20 cellular contexts compared by ENCODE assay signal in the genomic region with DNA sequence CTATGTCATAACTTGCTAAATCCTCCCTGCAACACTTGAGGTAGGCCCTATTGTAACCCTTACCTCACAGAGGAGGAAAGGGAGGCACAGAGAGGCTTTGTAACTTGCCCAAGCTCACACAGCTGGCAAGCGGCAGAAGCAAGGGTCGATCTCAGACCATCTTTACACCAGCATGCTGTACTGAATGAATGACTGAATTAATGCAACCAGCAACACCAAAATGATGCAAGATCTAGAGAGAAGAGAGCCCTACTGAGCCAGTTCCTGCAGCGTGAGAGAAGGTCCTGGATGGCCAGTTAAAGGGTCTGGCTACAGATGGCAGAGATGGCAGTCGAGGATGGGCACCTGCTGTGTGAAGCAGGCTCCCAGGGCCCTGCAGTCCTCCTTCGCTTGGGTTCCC. TPM values are rescaled to one million over a fixed set of nuclear protein-coding genes. Genes with fewer than 3 reads are reported as not detected.
A peak's percentile ranks its signal among the peaks of the same experiment; 100 is the strongest.
DNase-seq lines count a peak whose midpoint lies in the region; ATAC-seq and TF ChIP-seq lines count a peak whose summit lies in the region.
"Had no signal": no experiment of that assay in that cellular context is flagged by ENCODE, and none has a peak within 500 bp of the region (broad histone marks: within the 10 kb centered on the region; RNA-seq: fewer than 3 reads in every experiment).

No MANE protein-coding gene starts in this region.

- H3K27ac ChIP-seq in breast epithelium (no peak overlapping the region), testis (no peak overlapping the region)
- H3K27ac ChIP-seq: cardiac muscle cell had no signal

- H3K36me3 Mint-ChIP-seq in MCF 10A (ENCODE audit: insufficient read depth, unreplicated experiment): no peaks in the 10 kb centered on the region
- no peaks in the 10 kb centered on the region for H3K36me3 Mint-ChIP-seq in T-cell
- no peaks in the 10 kb centered on the region for H3K36me3 Mint-ChIP-seq in naive B cell
- H3K36me3 Mint-ChIP-seq: CD8-positive, alpha-beta memory T cell had no signal

- H3K4me3 ChIP-seq in breast epithelium (no peak overlapping the region), testis (no peak overlapping the region)
- H3K4me3 ChIP-seq: cardiac muscle cell had no signal

- ATAC-seq in T-cell (replicated peaks in 1 of 4): no peak
- no peak for ATAC-seq in naive B cell (ENCODE audit: low read depth in 2 of 2)
- ATAC-seq: left ventricle myocardium superior had no signal

- CTCF ChIA-PET in MCF 10A (lab: Yijun Ruan, JAX): no interaction called here
- CTCF ChIA-PET in T-cell (lab: Charles Lee): no interaction called here

- H3K9me3 ChIP-seq in breast epithelium: no peaks in the 10 kb centered on the region
- no peaks in the 10 kb centered on the region for H3K9me3 ChIP-seq in testis

- TF ChIP-seq POLR2A in breast epithelium (IDR thresholded peaks at IDR 0.05): no peak
- TF ChIP-seq POLR2A in testis (IDR thresholded peaks at IDR 0.05): no peak

- no peaks in the 10 kb centered on the region for H3K9me3 Mint-ChIP-seq in MCF 10A (ENCODE audit: unreplicated experiment)
- H3K9me3 Mint-ChIP-seq in T-cell: no peaks in the 10 kb centered on the region
- peaks cover 0 to 2% (median 0%) of the 10 kb centered on the region in 7 donors for H3K9me3 Mint-ChIP-seq in naive B cell
- H3K9me3 Mint-ChIP-seq: CD8-positive, alpha-beta memory T cell had no signal

- H3K4me3 Mint-ChIP-seq in MCF 10A (ENCODE audit: unreplicated experiment) (no peak overlapping the region), T-cell (peak overlapping the region in 1 of 3 donors; percentile 65), naive B cell (peak overlapping the region in 6 of 8 donors; percentile 61 to 93 (median 70))

- H3K4me1 Mint-ChIP-seq in MCF 10A (ENCODE audit: insufficient read depth, unreplicated experiment) (peaks cover 37% of the 10 kb centered on the region), T-cell (peaks cover 29 to 61% (median 54%) of the 10 kb centered on the region in 3 donors), naive B cell (peaks cover 64 to 82% (median 81%) of the 10 kb centered on the region in 3 donors)

- H3K27me3 Mint-ChIP-seq in MCF 10A (ENCODE audit: insufficient read depth, unreplicated experiment): no peaks in the 10 kb centered on the region
- no peaks in the 10 kb centered on the region for H3K27me3 Mint-ChIP-seq in T-cell
- H3K27me3 Mint-ChIP-seq in naive B cell: no peaks in the 10 kb centered on the region

- POLR2A ChIA-PET in MCF 10A (lab: Yijun Ruan, JAX) (no interaction called here), T-cell (lab: Charles Lee) (no interaction called here)

- DNase-seq in MCF 10A (ENCODE audit: unreplicated experiment) (no peak), breast epithelium (ENCODE audit: low spot score in 2 of 2) (no peak), T-cell (no peak), naive B cell (no peak), DMS53 (lab: John Stamatoyannopoulos, UW) (no peak), testis (no peak), AG08395 (ENCODE audit: low spot score) (no peak), ureter (ENCODE audit: low spot score) (no peak)
- DNase-seq: activated CD4-positive, alpha-beta T cell treated with anti-CD3 and anti-CD28 coated beads for 4 hours; activated CD8-positive, alpha-beta memory T cell treated with anti-CD3 and anti-CD28 coated beads, Interleukin-2, amount 50 U/mL, for 4 hours; activated effector memory CD4-positive, alpha-beta T cell treated with anti-CD3 and anti-CD28 coated beads, Interleukin-2, amount 50 U/mL, for 16 hours; CD8-positive, alpha-beta memory T cell; dermis blood vessel endothelial cell; EL; left ventricle myocardium superior; MM.1S; NCI-H2171 treated with DMSO at 0.1 percent for 48 hours; NCI-H69; stimulated activated CD4-positive, alpha-beta T cell treated with anti-CD3 and anti-CD28 coated beads, Interleukin-12 subunit alpha, Interleukin-12 subunit beta, amount 100 ng/mL, for 4 hours had no signal

- TF ChIP-seq CTCF in MCF 10A (IDR thresholded peaks at IDR 0.05; ENCODE audit: unreplicated experiment) (no peak), breast epithelium (IDR thresholded peaks at IDR 0.05) (no peak), testis (IDR thresholded peaks at IDR 0.05) (no peak)

- H3K27ac Mint-ChIP-seq in MCF 10A (ENCODE audit: low read depth, unreplicated experiment) (peak overlapping the region; percentile 17), T-cell (peak overlapping the region; percentile 45 to 66), naive B cell (peak overlapping the region; percentile 91 to 100 (median 98))

- no TSS peak for BruUV-seq in MCF 10A (replicated peaks; lab: Mats Ljungman, UMichigan)

- H3K4me1 ChIP-seq in breast epithelium (peaks cover 0 to 7% of the 10 kb centered on the region in 2 donors), testis (peaks cover 38% of the 10 kb centered on the region)

- no peaks in the 10 kb centered on the region for H3K36me3 ChIP-seq in breast epithelium
- no peaks in the 10 kb centered on the region for H3K36me3 ChIP-seq in testis (ENCODE audit: low read depth, missing control alignments)
- H3K36me3 ChIP-seq: cardiac muscle cell had no signal

- 89 to 96% methylated on average over 5 of the region's 5 CpGs for WGBS in testis, 2 donors

- intact Hi-C loops in MCF 10A (cut with micrococcal nuclease) (no loop called here), breast epithelium (cut with DNase I; ENCODE audit: low total_unique reads) (no loop called here), testis (cut with DNase I; ENCODE audit: low total_unique reads) (no loop called here)

- H3K27me3 ChIP-seq in breast epithelium: no peaks in the 10 kb centered on the region
- H3K27me3 ChIP-seq in testis: no peaks in the 10 kb centered on the region
- H3K27me3 ChIP-seq: cardiac muscle cell had no signal

RNA-seq across cellular contexts. Expression of a gene that starts 8.2 kb away (rescaled TPM):
- total RNA-seq in MCF 10A (2022) (38.4 and 41.9 TPM in 2 replicates), breast epithelium (10 to 100 TPM; 51.5 to 61.4 (median 59.4) TPM), T-cell (100 to 1,000 TPM in 3 of 5 donors, 10 to 100 TPM in 2; 96.1 to 135 (median 127) TPM), testis (100 to 1,000 TPM; 113 to 129 TPM), ureter (55.9 TPM)
- polyA plus RNA-seq in naive B cell (ENCODE audit: low read depth in 6 of 6) (10 to 100 TPM; 29.7 to 40.3 (median 37.5) TPM), testis (ENCODE audit: insufficient read depth, low read depth, low replicate concordance) (75.1 TPM)

RNA-seq across cellular contexts. Expression of a gene that starts 22.3 kb away (rescaled TPM):
- total RNA-seq in MCF 10A (2022): 151 and 269 TPM in 2 replicates
- 10 to 100 TPM; 22.0 to 49.2 (median 44.6) TPM for total RNA-seq in breast epithelium
- total RNA-seq in T-cell: 100 to 1,000 TPM; 205 to 265 (median 221) TPM
- polyA plus RNA-seq in naive B cell (ENCODE audit: low read depth in 6 of 6): 100 to 1,000 TPM; 167 to 439 (median 373) TPM
- total RNA-seq in testis: 100 to 1,000 TPM in 1 of 2 donors, 10 to 100 TPM in 1; 61.9 to 124 TPM
- polyA plus RNA-seq in testis (ENCODE audit: insufficient read depth, low read depth, low replicate concordance): 56.9 TPM
- total RNA-seq in ureter: 79.6 TPM

RNA-seq across cellular contexts. Expression of a gene that starts 59.7 kb away (rescaled TPM):
- total RNA-seq in MCF 10A (2022): 114 and 129 TPM in 2 replicates
- 10 to 100 TPM; 30.4 to 70.8 (median 51.5) TPM for total RNA-seq in breast epithelium
- total RNA-seq in T-cell: 100 to 1,000 TPM in 3 of 5 donors, 10 to 100 TPM in 2; 80.4 to 122 (median 104) TPM
- 100 to 1,000 TPM in 1 of 6 donors, 10 to 100 TPM in 5; 69.4 to 103 (median 96.4) TPM for polyA plus RNA-seq in naive B cell (ENCODE audit: low read depth in 6 of 6)
- total RNA-seq in testis: 100 to 1,000 TPM; 101 to 108 TPM
- polyA plus RNA-seq in testis (ENCODE audit: insufficient read depth, low read depth, low replicate concordance): 53.6 TPM
- total RNA-seq in ureter: 103 TPM

Comparison
In these comparisons a context has a peak if more than half of its experiments do, and no peak if none do; other contexts are left out.
1. H3K27ac Mint-ChIP-seq: peak in every context shown above with its lines; median percentile 98 in naive B cell; 56 in T-cell; 17 in MCF 10A.